Comparison of ENCODE assay signal across 15 cellular contexts in genomic region chr9:95076696-95077052, GRCh38.
DNase-seq lines count a peak whose midpoint lies in the region; ATAC-seq, FAIRE-seq and TF ChIP-seq lines count a peak whose summit lies in the region.
"Had no signal": no experiment of that assay in that cellular context is flagged by ENCODE, and none has a peak within 500 bp of the region (broad histone marks: within the 10 kb centered on the region; RNA-seq: fewer than 3 reads in every experiment).

No MANE protein-coding gene starts in this region.

- no TSS peak for BruUV-seq in HepG2 (replicated peaks; lab: Mats Ljungman, UMichigan)

- H3K79me2 ChIP-seq in HepG2 (ENCODE audit: insufficient read depth, low read length), result peaks cover 70% of the 10 kb centered on the region

- H3K36me3 ChIP-seq in liver (ENCODE audit: control insufficient read depth in 4 of 4, insufficient read depth in 3 of 4, low read depth in 1 of 4, low read length in 3 of 4) (peaks cover 8 to 69% (median 44%) of the 10 kb centered on the region in 4 donors), HepG2 (replicated peaks in 1 of 2; ENCODE audit: control insufficient read depth in 1 of 2, insufficient read depth in 2 of 2, low read length in 2 of 2) (peaks cover 32 to 82% of the 10 kb centered on the region in 2 experiments), lower lobe of right lung (peaks cover 43% of the 10 kb centered on the region)

- H3K9ac ChIP-seq in liver (ENCODE audit: low read depth in 1 of 2, low read length in 2 of 2), result no peak overlapping the region
- no peak overlapping the region for H3K9ac ChIP-seq in HepG2 (ENCODE audit: insufficient read depth, low read depth, low read length)

- H3K27me3 ChIP-seq in liver (ENCODE audit: control insufficient read depth in 4 of 4, insufficient read depth in 4 of 4, low read length in 3 of 4), result no peaks in the 10 kb centered on the region
- H3K27me3 ChIP-seq in HepG2 (ENCODE audit: control insufficient read depth in 1 of 2, insufficient read depth in 2 of 2, low read length in 2 of 2), result no peaks in the 10 kb centered on the region
- no peaks in the 10 kb centered on the region for H3K27me3 ChIP-seq in lower lobe of right lung (ENCODE audit: low read depth)

- intact Hi-C loops in HepG2 (cut with micrococcal nuclease; ENCODE audit: unreplicated experiment), result no loop called here
- intact Hi-C loops in lower lobe of right lung (cut with DNase I), result no loop called here

- no peak for TF ChIP-seq POLR2A in HepG2 (IDR thresholded peaks at IDR 0.05; ENCODE audit: insufficient read depth in 1 of 2, low read depth in 2 of 2, low read length in 2 of 2)

- ATAC-seq in HepG2 (no peak), lower lobe of right lung (no peak), GM18907 (IDR thresholded peaks at IDR 0.05; ENCODE audit: unreplicated experiment) (no peak), GM18511 (IDR thresholded peaks at IDR 0.05; ENCODE audit: unreplicated experiment) (no peak)
- ATAC-seq: WTC11 had no signal

- no peak overlapping the region for H3K4me3 ChIP-seq in liver (ENCODE audit: low read depth in 1 of 3, low read length in 3 of 3)
- H3K4me3 ChIP-seq in HepG2 (replicated peaks in 1 of 3; ENCODE audit: insufficient read depth in 1 of 3, low read depth in 2 of 3, low read length in 3 of 3), result no peak overlapping the region
- H3K4me3 ChIP-seq in lower lobe of right lung, result no peak overlapping the region
- no peak overlapping the region for H3K4me3 ChIP-seq in skin epidermis

- H2AFZ ChIP-seq in HepG2 (ENCODE audit: low read length), result no peak overlapping the region

- CTCF ChIA-PET in HepG2 (lab: Yijun Ruan, JAX; ENCODE audit: low intra/inter-chr PET ratio, low total read pairs), result no interaction called here

- DNase-seq in HepG2 (ENCODE audit: low spot score) (no peak), lower lobe of right lung (no peak), NCI-H69 (lab: John Stamatoyannopoulos, UW) (no peak), T-helper 9 cell (no peak)
- DNase-seq: CD4-positive, CD25-positive, alpha-beta regulatory T cell; DND-41; effector CD4-positive, alpha-beta T cell; Karpas-422; NCI-H1105 treated with DMSO at 0.1 percent for 48 hours; stimulated activated CD4-positive, alpha-beta T cell treated with anti-CD3 and anti-CD28 coated beads, Interleukin-15, amount 100 ng/mL, for 24 hours had no signal

- peaks cover 6 to 50% (median 29%) of the 10 kb centered on the region in 4 donors for H3K4me1 ChIP-seq in liver (ENCODE audit: control insufficient read depth in 4 of 4, insufficient read depth in 4 of 4, low read length in 3 of 4)
- H3K4me1 ChIP-seq in HepG2 (ENCODE audit: insufficient read depth, low read length), result peaks cover 19% of the 10 kb centered on the region
- peaks cover 60% of the 10 kb centered on the region for H3K4me1 ChIP-seq in lower lobe of right lung

- POLR2A ChIA-PET in HepG2 (lab: Yijun Ruan, JAX), result no interaction called here

- in situ Hi-C loops in HepG2 (cut with HindIII; ENCODE audit: extremely low pct_ligation_motif_present, low pct_unique_long_range_greater_than_20kb), result no loop called here

- TF ChIP-seq RAD21 in liver (IDR thresholded peaks at IDR 0.05) (no peak), HepG2 (CRISPR knock-in tag; IDR thresholded peaks at IDR 0.05) (no peak)

- WGBS in liver, result 72% methylated on average over 1 of the region's 1 CpG
- 85% methylated on average over 1 of the region's 1 CpG for WGBS in HepG2 (ENCODE audit: low lambda C conversion rate)

- H3K27ac ChIP-seq in liver (ENCODE audit: low read depth in 1 of 2, low read length in 2 of 2) (peak overlapping the region; percentile 25 to 34), HepG2 (ENCODE audit: extremely low read length, insufficient read depth, low read length) (no peak overlapping the region), lower lobe of right lung (peak overlapping the region; percentile 37), skin epidermis (peak overlapping the region in 11 of 21 experiments; percentile 4 to 78 (median 51))

- H3K4me2 ChIP-seq in HepG2 (ENCODE audit: low read depth, low read length), result no peak overlapping the region

- no peak for FAIRE-seq in HepG2 (lab: Jason Lieb, UNC)

- TF ChIP-seq EP300 in HepG2 (IDR thresholded peaks at IDR 0.05; ENCODE audit: low read depth in 2 of 2, low read length in 2 of 2) (no peak), HepG2 (CRISPR knock-in tag; IDR thresholded peaks at IDR 0.05; ENCODE audit: borderline replicate concordance) (no peak)

- no peaks in the 10 kb centered on the region for H3K9me3 ChIP-seq in liver (ENCODE audit: control insufficient read depth in 4 of 4, low read length in 3 of 4)
- no peaks in the 10 kb centered on the region for H3K9me3 ChIP-seq in HepG2 (ENCODE audit: low read length)
- H3K9me3 ChIP-seq in lower lobe of right lung, result no peaks in the 10 kb centered on the region

- peaks cover 45% of the 10 kb centered on the region for H4K20me1 ChIP-seq in HepG2 (ENCODE audit: insufficient read depth, low read length)

- TF ChIP-seq CTCF in liver (IDR thresholded peaks at IDR 0.05; ENCODE audit: low read depth, low read length, missing input control) (no peak), HepG2 (CRISPR knock-in tag; IDR thresholded peaks at IDR 0.05) (no peak), lower lobe of right lung (IDR thresholded peaks at IDR 0.05) (no peak)

TF ChIP-seq in liver, 16 proteins besides CTCF, POLR2A, EP300 and RAD21:
- TF ChIP-seq HNF4A (conservative IDR thresholded peaks at IDR 0.05), result peak in 1 of 2 donors; percentile 27
- TF ChIP-seq NR2F2 (IDR thresholded peaks at IDR 0.05), result no peak

TF ChIP-seq in HepG2, 621 proteins besides CTCF, POLR2A, EP300 and RAD21 (continues in another document):
- TF ChIP-seq SIX4 (CRISPR knock-in tag; IDR thresholded peaks at IDR 0.05) (no peak), U2AF1 (optimal IDR thresholded peaks at IDR 0.05; ENCODE audit: low read depth, low read length) (no peak), ZNF496 (CRISPR knock-in tag; IDR thresholded peaks at IDR 0.05; ENCODE audit: insufficient replicate concordance) (no peak), NKX3-1 (CRISPR knock-in tag; IDR thresholded peaks at IDR 0.05) (no peak)
- TF ChIP-seq, protein P1, sequence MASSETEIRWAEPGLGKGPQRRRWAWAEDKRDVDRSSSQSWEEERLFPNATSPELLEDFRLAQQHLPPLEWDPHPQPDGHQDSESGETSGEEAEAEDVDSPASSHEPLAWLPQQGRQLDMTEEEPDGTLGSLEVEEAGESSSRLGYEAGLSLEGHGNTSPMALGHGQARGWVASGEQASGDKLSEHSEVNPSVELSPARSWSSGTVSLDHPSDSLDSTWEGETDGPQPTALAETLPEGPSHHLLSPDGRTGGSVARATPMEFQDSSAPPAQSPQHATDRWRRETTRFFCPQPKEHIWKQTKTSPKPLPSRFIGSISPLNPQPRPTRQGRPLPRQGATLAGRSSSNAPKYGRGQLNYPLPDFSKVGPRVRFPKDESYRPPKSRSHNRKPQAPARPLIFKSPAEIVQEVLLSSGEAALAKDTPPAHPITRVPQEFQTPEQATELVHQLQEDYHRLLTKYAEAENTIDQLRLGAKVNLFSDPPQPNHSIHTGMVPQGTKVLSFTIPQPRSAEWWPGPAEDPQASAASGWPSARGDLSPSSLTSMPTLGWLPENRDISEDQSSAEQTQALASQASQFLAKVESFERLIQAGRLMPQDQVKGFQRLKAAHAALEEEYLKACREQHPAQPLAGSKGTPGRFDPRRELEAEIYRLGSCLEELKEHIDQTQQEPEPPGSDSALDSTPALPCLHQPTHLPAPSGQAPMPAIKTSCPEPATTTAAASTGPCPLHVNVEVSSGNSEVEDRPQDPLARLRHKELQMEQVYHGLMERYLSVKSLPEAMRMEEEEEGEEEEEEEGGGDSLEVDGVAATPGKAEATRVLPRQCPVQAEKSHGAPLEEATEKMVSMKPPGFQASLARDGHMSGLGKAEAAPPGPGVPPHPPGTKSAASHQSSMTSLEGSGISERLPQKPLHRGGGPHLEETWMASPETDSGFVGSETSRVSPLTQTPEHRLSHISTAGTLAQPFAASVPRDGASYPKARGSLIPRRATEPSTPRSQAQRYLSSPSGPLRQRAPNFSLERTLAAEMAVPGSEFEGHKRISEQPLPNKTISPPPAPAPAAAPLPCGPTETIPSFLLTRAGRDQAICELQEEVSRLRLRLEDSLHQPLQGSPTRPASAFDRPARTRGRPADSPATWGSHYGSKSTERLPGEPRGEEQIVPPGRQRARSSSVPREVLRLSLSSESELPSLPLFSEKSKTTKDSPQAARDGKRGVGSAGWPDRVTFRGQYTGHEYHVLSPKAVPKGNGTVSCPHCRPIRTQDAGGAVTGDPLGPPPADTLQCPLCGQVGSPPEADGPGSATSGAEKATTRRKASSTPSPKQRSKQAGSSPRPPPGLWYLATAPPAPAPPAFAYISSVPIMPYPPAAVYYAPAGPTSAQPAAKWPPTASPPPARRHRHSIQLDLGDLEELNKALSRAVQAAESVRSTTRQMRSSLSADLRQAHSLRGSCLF (CRISPR knock-in tag; IDR thresholded peaks at IDR 0.05; ENCODE audit: borderline replicate concordance), result no peak
- TF ChIP-seq, protein P2, sequence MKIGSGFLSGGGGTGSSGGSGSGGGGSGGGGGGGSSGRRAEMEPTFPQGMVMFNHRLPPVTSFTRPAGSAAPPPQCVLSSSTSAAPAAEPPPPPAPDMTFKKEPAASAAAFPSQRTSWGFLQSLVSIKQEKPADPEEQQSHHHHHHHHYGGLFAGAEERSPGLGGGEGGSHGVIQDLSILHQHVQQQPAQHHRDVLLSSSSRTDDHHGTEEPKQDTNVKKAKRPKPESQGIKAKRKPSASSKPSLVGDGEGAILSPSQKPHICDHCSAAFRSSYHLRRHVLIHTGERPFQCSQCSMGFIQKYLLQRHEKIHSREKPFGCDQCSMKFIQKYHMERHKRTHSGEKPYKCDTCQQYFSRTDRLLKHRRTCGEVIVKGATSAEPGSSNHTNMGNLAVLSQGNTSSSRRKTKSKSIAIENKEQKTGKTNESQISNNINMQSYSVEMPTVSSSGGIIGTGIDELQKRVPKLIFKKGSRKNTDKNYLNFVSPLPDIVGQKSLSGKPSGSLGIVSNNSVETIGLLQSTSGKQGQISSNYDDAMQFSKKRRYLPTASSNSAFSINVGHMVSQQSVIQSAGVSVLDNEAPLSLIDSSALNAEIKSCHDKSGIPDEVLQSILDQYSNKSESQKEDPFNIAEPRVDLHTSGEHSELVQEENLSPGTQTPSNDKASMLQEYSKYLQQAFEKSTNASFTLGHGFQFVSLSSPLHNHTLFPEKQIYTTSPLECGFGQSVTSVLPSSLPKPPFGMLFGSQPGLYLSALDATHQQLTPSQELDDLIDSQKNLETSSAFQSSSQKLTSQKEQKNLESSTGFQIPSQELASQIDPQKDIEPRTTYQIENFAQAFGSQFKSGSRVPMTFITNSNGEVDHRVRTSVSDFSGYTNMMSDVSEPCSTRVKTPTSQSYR (CRISPR knock-in tag; IDR thresholded peaks at IDR 0.05; ENCODE audit: borderline replicate concordance), result no peak
